23 cellular contexts compared by ENCODE assay signal in the genomic region with DNA sequence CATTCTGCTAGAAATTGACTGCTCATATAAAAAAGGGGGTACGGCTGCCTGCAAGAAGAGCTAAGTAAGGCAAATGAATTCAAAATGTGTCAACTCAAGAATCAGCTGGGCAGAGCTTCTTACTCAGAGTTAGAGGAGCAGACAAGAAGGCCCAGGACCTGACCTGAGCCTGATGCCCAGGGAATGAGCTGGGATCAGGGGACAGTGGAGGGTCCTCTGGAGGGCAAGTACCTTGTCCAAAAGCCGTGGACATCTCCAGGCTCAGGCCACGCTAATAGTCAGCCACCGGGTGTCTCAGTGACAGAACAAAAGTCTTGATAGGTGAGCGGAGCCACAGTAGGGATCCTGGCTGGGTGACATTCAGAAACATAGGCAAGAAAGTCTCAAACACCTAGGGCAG.
DNase-seq lines count a peak whose midpoint lies in the region; ATAC-seq, FAIRE-seq and TF ChIP-seq lines count a peak whose summit lies in the region.
"Had no signal": no experiment of that assay in that cellular context is flagged by ENCODE, and none has a peak within 500 bp of the region (broad histone marks: within the 10 kb centered on the region; RNA-seq: fewer than 3 reads in every experiment).

No MANE protein-coding gene starts in this region.

- DNase-seq in esophagus muscularis mucosa (ENCODE audit: extremely low spot score), result peak; percentile 88
- DNase-seq in neural progenitor cell (ENCODE audit: low spot score), result no peak
- no peak for DNase-seq in stimulated activated effector memory CD8-positive, alpha-beta T cell treated with anti-CD3 and anti-CD28 coated beads, Interleukin-12 subunit alpha, Interleukin-12 subunit beta, amount 100 ng/mL, for 72 hours (ENCODE audit: low spot score in 2 of 2)
- DNase-seq in kidney, result no peak
- DNase-seq in effector CD8-positive, alpha-beta T cell (lab: John Stamatoyannopoulos, UW), result no peak
- no peak for DNase-seq in GOT3 (lab: John Stamatoyannopoulos, UW)
- DNase-seq: AML-193; Calu3; CD4-positive, alpha-beta T cell; CD8-positive, alpha-beta T cell; DMS79 treated with DMSO at 0.1 percent for 48 hours; GF-D8 had no signal

- TF ChIP-seq CTCF in brain (conservative IDR thresholded peaks at IDR 0.05) (no peak), esophagus muscularis mucosa (IDR thresholded peaks at IDR 0.05) (no peak), neural progenitor cell (IDR thresholded peaks at IDR 0.05) (no peak), kidney (IDR thresholded peaks at IDR 0.05; ENCODE audit: borderline replicate concordance, extremely low read depth, insufficient read depth) (no peak)

- H3K4me1 Mint-ChIP-seq in brain (peaks cover 5% of the 10 kb centered on the region), neural progenitor cell (peaks cover 3% of the 10 kb centered on the region)
- H3K4me1 Mint-ChIP-seq in stimulated activated effector memory CD8-positive, alpha-beta T cell treated with anti-CD3 and anti-CD28 coated beads, Interleukin-12 subunit alpha, Interleukin-12 subunit beta, amount 100 ng/mL, for 72 hours, result no peaks in the 10 kb centered on the region
- H3K4me1 Mint-ChIP-seq: B cell had no signal

- H3K9ac ChIP-seq in neural progenitor cell (no peak overlapping the region), kidney (ENCODE audit: low read length in 2 of 2) (no peak overlapping the region)
- H3K9ac ChIP-seq: BLaER1 treated with 17β-estradiol and CSF1 and Interleukin-3, amounts not matched to agents 10 nM and 100 nM had no signal

- no peak for ATAC-seq in stimulated activated effector memory CD8-positive, alpha-beta T cell treated with anti-CD3 and anti-CD28 coated beads, Interleukin-12 subunit alpha, Interleukin-12 subunit beta, amount 100 ng/mL, for 72 hours
- ATAC-seq: A549; CD8-positive, alpha-beta T cell had no signal

- H3F3A ChIP-seq in neural progenitor cell (ENCODE audit: low read depth), result no peaks in the 10 kb centered on the region

- H3K4me3 ChIP-seq in esophagus muscularis mucosa (no peak overlapping the region), neural progenitor cell (no peak overlapping the region), kidney (ENCODE audit: low read length in 2 of 2) (no peak overlapping the region)
- H3K4me3 ChIP-seq: A549; BLaER1 treated with 17β-estradiol and CSF1 and Interleukin-3, amounts not matched to agents 10 nM and 100 nM had no signal

- H3K27me3 Mint-ChIP-seq in brain (no peaks in the 10 kb centered on the region), neural progenitor cell (ENCODE audit: insufficient read depth, low read depth) (peaks cover 9% of the 10 kb centered on the region)
- H3K27me3 Mint-ChIP-seq: CD4-positive, alpha-beta T cell had no signal

- no peaks in the 10 kb centered on the region for H3K4me1 ChIP-seq in esophagus muscularis mucosa
- H3K4me1 ChIP-seq in neural progenitor cell, result no peaks in the 10 kb centered on the region
- no peaks in the 10 kb centered on the region for H3K4me1 ChIP-seq in kidney (ENCODE audit: control insufficient read depth in 1 of 2, insufficient read depth in 1 of 2, low read depth in 1 of 2, low read length in 2 of 2)
- H3K4me1 ChIP-seq: A549; BLaER1 treated with 17β-estradiol and CSF1 and Interleukin-3, amounts not matched to agents 10 nM and 100 nM; Caco-2 had no signal

- TF ChIP-seq EP300 in esophagus muscularis mucosa (IDR thresholded peaks at IDR 0.05), result no peak

- peak overlapping the region in 1 of 5 experiments; percentile 61 for H3K4me3 Mint-ChIP-seq in brain
- no peak overlapping the region for H3K4me3 Mint-ChIP-seq in neural progenitor cell
- H3K4me3 Mint-ChIP-seq in stimulated activated effector memory CD8-positive, alpha-beta T cell treated with anti-CD3 and anti-CD28 coated beads, Interleukin-12 subunit alpha, Interleukin-12 subunit beta, amount 100 ng/mL, for 72 hours, result no peak overlapping the region
- H3K4me3 Mint-ChIP-seq: B cell; CD4-positive, alpha-beta T cell; CD8-positive, alpha-beta T cell had no signal

- peaks cover 0 to 21% (median 8%) of the 10 kb centered on the region in 5 experiments for H3K9me3 Mint-ChIP-seq in brain
- H3K9me3 Mint-ChIP-seq in neural progenitor cell, result peaks cover 10% of the 10 kb centered on the region
- H3K9me3 Mint-ChIP-seq in stimulated activated effector memory CD8-positive, alpha-beta T cell treated with anti-CD3 and anti-CD28 coated beads, Interleukin-12 subunit alpha, Interleukin-12 subunit beta, amount 100 ng/mL, for 72 hours, result no peaks in the 10 kb centered on the region
- H3K9me3 Mint-ChIP-seq: CD4-positive, alpha-beta T cell; CD8-positive, alpha-beta T cell had no signal

- H3K27ac ChIP-seq in esophagus muscularis mucosa (replicated peaks in 1 of 4) (no peak overlapping the region), neural progenitor cell (no peak overlapping the region), kidney (ENCODE audit: low read depth in 2 of 2, low read length in 2 of 2) (no peak overlapping the region)
- H3K27ac ChIP-seq: 22Rv1; A549; BLaER1 treated with 17β-estradiol and CSF1 and Interleukin-3, amounts not matched to agents 10 nM and 100 nM; C4-2B had no signal

- no peaks in the 10 kb centered on the region for H3K36me3 ChIP-seq in esophagus muscularis mucosa
- H3K36me3 ChIP-seq in neural progenitor cell, result peaks cover under 1% of the 10 kb centered on the region
- no peaks in the 10 kb centered on the region for H3K36me3 ChIP-seq in kidney (ENCODE audit: control insufficient read depth in 1 of 2, insufficient read depth in 2 of 2, low read length in 2 of 2)
- H3K36me3 ChIP-seq: BLaER1 treated with 17β-estradiol and CSF1 and Interleukin-3, amounts not matched to agents 10 nM and 100 nM had no signal

- WGBS in esophagus muscularis mucosa, result 86% methylated on average over 5 of the region's 5 CpGs

- peak overlapping the region; percentile 13 for H2AFZ ChIP-seq in neural progenitor cell (replicated peaks)

- FAIRE-seq in kidney (lab: Jason Lieb, UNC), result no peak
- FAIRE-seq: A549, D721Med, G401.6, GM12891, GM19239 had no signal

- H3K9me3 ChIP-seq in esophagus muscularis mucosa, result peaks cover 0 to 11% (median 9%) of the 10 kb centered on the region in 4 donors
- H3K9me3 ChIP-seq in neural progenitor cell (ENCODE audit: low read depth), result no peaks in the 10 kb centered on the region
- H3K9me3 ChIP-seq in kidney (ENCODE audit: control insufficient read depth in 1 of 2, low read length in 2 of 2), result no peaks in the 10 kb centered on the region
- H3K9me3 ChIP-seq: Caco-2 had no signal

- peak overlapping the region in 3 of 5 experiments; percentile 11 to 56 (median 19) for H3K27ac Mint-ChIP-seq in brain
- H3K27ac Mint-ChIP-seq in neural progenitor cell, result no peak overlapping the region
- peak overlapping the region; percentile 23 for H3K27ac Mint-ChIP-seq in stimulated activated effector memory CD8-positive, alpha-beta T cell treated with anti-CD3 and anti-CD28 coated beads, Interleukin-12 subunit alpha, Interleukin-12 subunit beta, amount 100 ng/mL, for 72 hours
- H3K27ac Mint-ChIP-seq: B cell; CD4-positive, alpha-beta T cell; CD8-positive, alpha-beta T cell had no signal

- H3K27me3 ChIP-seq in esophagus muscularis mucosa, result no peaks in the 10 kb centered on the region
- no peaks in the 10 kb centered on the region for H3K27me3 ChIP-seq in neural progenitor cell
- H3K27me3 ChIP-seq: BLaER1 treated with 17β-estradiol and CSF1 and Interleukin-3, amounts not matched to agents 10 nM and 100 nM had no signal

- H3K4me2 ChIP-seq in neural progenitor cell, result no peak overlapping the region
- H3K4me2 ChIP-seq: A549; BLaER1 treated with 17β-estradiol and CSF1 and Interleukin-3, amounts not matched to agents 10 nM and 100 nM had no signal

- TF ChIP-seq POLR2A in esophagus muscularis mucosa (IDR thresholded peaks at IDR 0.05; ENCODE audit: low read depth), result no peak

- intact Hi-C loops in esophagus muscularis mucosa (cut with DNase I) (no loop called here), kidney (cut with DNase I) (no loop called here)

- H3K36me3 Mint-ChIP-seq in brain, result peaks cover 64% of the 10 kb centered on the region
- peaks cover 79% of the 10 kb centered on the region for H3K36me3 Mint-ChIP-seq in neural progenitor cell
- H3K36me3 Mint-ChIP-seq in stimulated activated effector memory CD8-positive, alpha-beta T cell treated with anti-CD3 and anti-CD28 coated beads, Interleukin-12 subunit alpha, Interleukin-12 subunit beta, amount 100 ng/mL, for 72 hours, result no peaks in the 10 kb centered on the region
- H3K36me3 Mint-ChIP-seq: CD8-positive, alpha-beta T cell had no signal

- H3K79me2 ChIP-seq in neural progenitor cell (ENCODE audit: low read depth), result no peaks in the 10 kb centered on the region

- no peaks in the 10 kb centered on the region for H4K20me1 ChIP-seq in neural progenitor cell (ENCODE audit: low read depth)
- H4K20me1 ChIP-seq: BLaER1 treated with 17β-estradiol and CSF1 and Interleukin-3, amounts not matched to agents 10 nM and 100 nM had no signal
